In genomic region chr10:112230325-112230988, GRCh38 we compare ENCODE assay signal across 24 cellular contexts. TPM values are rescaled to one million over a fixed set of nuclear protein-coding genes. Genes with fewer than 3 reads are reported as not detected.
DNase-seq lines count a peak whose midpoint lies in the region; ATAC-seq, FAIRE-seq and TF ChIP-seq lines count a peak whose summit lies in the region.
"Had no signal": no experiment of that assay in that cellular context is flagged by ENCODE, and none has a peak within 500 bp of the region (broad histone marks: within the 10 kb centered on the region; RNA-seq: fewer than 3 reads in every experiment).

No MANE protein-coding gene starts in this region.

- FAIRE-seq in urothelium cell line (lab: Jason Lieb, UNC) = no peak
- FAIRE-seq: colon had no signal

- DNase-seq in activated CD8-positive, alpha-beta T cell treated with anti-CD3 and anti-CD28 coated beads for 36 hours = no peak
- no peak for DNase-seq in activated CD8-positive, alpha-beta T cell treated with anti-CD3 and anti-CD28 coated beads, Interleukin-2, amount 10 ng/mL, durations not matched to agents 7 days and 5 days
- DNase-seq in RWPE2 (ENCODE audit: low spot score) (no peak), fibroblast of the aortic adventitia (ENCODE audit: low read depth) (peak; percentile 40), urothelium cell line (ENCODE audit: low spot score) (peak; percentile 27), foreskin keratinocyte (no peak)
- no peak for DNase-seq in activated naive CD4-positive, alpha-beta T cell treated with anti-CD3 and anti-CD28 coated beads, Interleukin-2, amount 50 U/mL, for 16 hours
- DNase-seq in activated CD4-positive, alpha-beta T cell treated with anti-CD3 and anti-CD28 coated beads, Interleukin-2, amount 50 U/mL, for 1 hour = no peak
- DNase-seq: activated CD4-positive, CD25-positive, alpha-beta regulatory T cell treated with anti-CD3 and anti-CD28 coated beads, Interleukin-2, amount 50 U/mL, for 72 hours; activated gamma-delta T cell; anterior cingulate cortex; CD4-positive, CD25-positive, alpha-beta regulatory T cell; DMS79 treated with DMSO at 0.1 percent for 48 hours; lower lobe of right lung; naive thymus-derived CD8-positive, alpha-beta T cell; NCI-H2081; NCI-H524; stimulated activated CD4-positive, alpha-beta T cell treated with anti-CD3 and anti-CD28 coated beads, Interleukin-12 subunit alpha, Interleukin-12 subunit beta, amount 100 ng/mL, for 4 hours; T-helper 9 cell; transverse colon had no signal

- H3K4me3 Mint-ChIP-seq in activated CD8-positive, alpha-beta T cell treated with anti-CD3 and anti-CD28 coated beads for 36 hours = no peak overlapping the region
- no peak overlapping the region for H3K4me3 Mint-ChIP-seq in activated CD8-positive, alpha-beta T cell treated with anti-CD3 and anti-CD28 coated beads, Interleukin-2, amount 10 ng/mL, durations not matched to agents 7 days and 5 days
- H3K4me3 Mint-ChIP-seq: CD4-positive, CD25-positive, alpha-beta regulatory T cell; naive thymus-derived CD8-positive, alpha-beta T cell had no signal

- H3K4me1 Mint-ChIP-seq in activated CD8-positive, alpha-beta T cell treated with anti-CD3 and anti-CD28 coated beads for 36 hours (ENCODE audit: low read depth) = no peaks in the 10 kb centered on the region
- peaks cover 6% of the 10 kb centered on the region for H3K4me1 Mint-ChIP-seq in activated CD8-positive, alpha-beta T cell treated with anti-CD3 and anti-CD28 coated beads, Interleukin-2, amount 10 ng/mL, durations not matched to agents 7 days and 5 days (ENCODE audit: low read depth)
- H3K4me1 Mint-ChIP-seq: CD4-positive, CD25-positive, alpha-beta regulatory T cell; naive thymus-derived CD8-positive, alpha-beta T cell had no signal

- intact Hi-C loops in activated CD8-positive, alpha-beta T cell treated with anti-CD3 and anti-CD28 coated beads for 36 hours (cut with micrococcal nuclease) = no loop called here

- H3K36me3 Mint-ChIP-seq in activated CD8-positive, alpha-beta T cell treated with anti-CD3 and anti-CD28 coated beads for 36 hours (ENCODE audit: low read depth) = no peaks in the 10 kb centered on the region
- H3K36me3 Mint-ChIP-seq in activated CD8-positive, alpha-beta T cell treated with anti-CD3 and anti-CD28 coated beads, Interleukin-2, amount 10 ng/mL, durations not matched to agents 7 days and 5 days (ENCODE audit: low read depth) = no peaks in the 10 kb centered on the region
- H3K36me3 Mint-ChIP-seq: CD4-positive, CD25-positive, alpha-beta regulatory T cell had no signal

- POLR2A ChIA-PET in activated CD8-positive, alpha-beta T cell treated with anti-CD3 and anti-CD28 coated beads for 36 hours (lab: Charles Lee) = no interaction called here
- POLR2A ChIA-PET in activated CD8-positive, alpha-beta T cell treated with anti-CD3 and anti-CD28 coated beads, Interleukin-2, amount 10 ng/mL, durations not matched to agents 7 days and 5 days (lab: Charles Lee) = no interaction called here

- ATAC-seq in activated CD8-positive, alpha-beta T cell treated with anti-CD3 and anti-CD28 coated beads for 36 hours = no peak
- no peak for ATAC-seq in activated CD8-positive, alpha-beta T cell treated with anti-CD3 and anti-CD28 coated beads, Interleukin-2, amount 10 ng/mL, durations not matched to agents 7 days and 5 days
- no peak for ATAC-seq in RWPE2 (ENCODE audit: low read depth)
- no peak for ATAC-seq in foreskin keratinocyte
- ATAC-seq: lower lobe of right lung; naive thymus-derived CD8-positive, alpha-beta T cell had no signal

- peak; percentile 23 for TF ChIP-seq CTCF in activated CD8-positive, alpha-beta T cell treated with anti-CD3 and anti-CD28 coated beads for 36 hours (IDR thresholded peaks at IDR 0.05)
- TF ChIP-seq CTCF in RWPE2 (IDR thresholded peaks at IDR 0.05; ENCODE audit: poor library complexity, severe bottlenecking) (no peak), fibroblast of the aortic adventitia (IDR thresholded peaks at IDR 0.05; ENCODE audit: insufficient read depth, low read length) (no peak), foreskin keratinocyte (conservative IDR thresholded peaks at IDR 0.05) (no peak)

- H3K4me3 ChIP-seq in RWPE2 (ENCODE audit: severe bottlenecking) = no peak overlapping the region
- no peak overlapping the region for H3K4me3 ChIP-seq in fibroblast of the aortic adventitia (ENCODE audit: low read depth, low read length)
- H3K4me3 ChIP-seq: lower lobe of right lung, prostate gland, SJSA1, transverse colon had no signal

- H3K9me3 Mint-ChIP-seq in activated CD8-positive, alpha-beta T cell treated with anti-CD3 and anti-CD28 coated beads for 36 hours = no peaks in the 10 kb centered on the region
- H3K9me3 Mint-ChIP-seq in activated CD8-positive, alpha-beta T cell treated with anti-CD3 and anti-CD28 coated beads, Interleukin-2, amount 10 ng/mL, durations not matched to agents 7 days and 5 days (ENCODE audit: insufficient read depth) = no peaks in the 10 kb centered on the region

- no peaks in the 10 kb centered on the region for H3K36me3 ChIP-seq in RWPE2 (ENCODE audit: low read depth)
- H3K36me3 ChIP-seq: lower lobe of right lung, prostate gland, SJSA1, transverse colon had no signal

- peaks cover 19% of the 10 kb centered on the region for H3K4me1 ChIP-seq in RWPE2 (ENCODE audit: insufficient read depth, poor library complexity, severe bottlenecking)
- no peaks in the 10 kb centered on the region for H3K4me1 ChIP-seq in foreskin keratinocyte
- H3K4me1 ChIP-seq: prostate gland, transverse colon had no signal

- H3K27me3 Mint-ChIP-seq in activated CD8-positive, alpha-beta T cell treated with anti-CD3 and anti-CD28 coated beads for 36 hours = peaks cover 17% of the 10 kb centered on the region
- peaks cover 16% of the 10 kb centered on the region for H3K27me3 Mint-ChIP-seq in activated CD8-positive, alpha-beta T cell treated with anti-CD3 and anti-CD28 coated beads, Interleukin-2, amount 10 ng/mL, durations not matched to agents 7 days and 5 days (ENCODE audit: low read depth)

- H3K9me3 ChIP-seq in RWPE2 (ENCODE audit: severe bottlenecking) = no peaks in the 10 kb centered on the region
- H3K9me3 ChIP-seq: lower lobe of right lung, prostate gland, SJSA1, transverse colon had no signal

- no peak overlapping the region for H3K27ac Mint-ChIP-seq in activated CD8-positive, alpha-beta T cell treated with anti-CD3 and anti-CD28 coated beads for 36 hours
- no peak overlapping the region for H3K27ac Mint-ChIP-seq in activated CD8-positive, alpha-beta T cell treated with anti-CD3 and anti-CD28 coated beads, Interleukin-2, amount 10 ng/mL, durations not matched to agents 7 days and 5 days
- H3K27ac Mint-ChIP-seq: CD4-positive, CD25-positive, alpha-beta regulatory T cell; naive thymus-derived CD8-positive, alpha-beta T cell had no signal

- H3K27me3 ChIP-seq in RWPE2 (ENCODE audit: insufficient read depth, poor library complexity, severe bottlenecking) (no peaks in the 10 kb centered on the region), foreskin keratinocyte (no peaks in the 10 kb centered on the region)
- H3K27me3 ChIP-seq: SJSA1, transverse colon had no signal

- CTCF ChIA-PET in activated CD8-positive, alpha-beta T cell treated with anti-CD3 and anti-CD28 coated beads for 36 hours (lab: Charles Lee) = no interaction called here
- CTCF ChIA-PET in activated CD8-positive, alpha-beta T cell treated with anti-CD3 and anti-CD28 coated beads, Interleukin-2, amount 10 ng/mL, durations not matched to agents 7 days and 5 days (lab: Charles Lee) = no interaction called here

- H3K27ac ChIP-seq in RWPE2 (ENCODE audit: poor library complexity, severe bottlenecking) = peak overlapping the region; percentile 59
- H3K27ac ChIP-seq in foreskin keratinocyte = no peak overlapping the region
- H3K27ac ChIP-seq: lower lobe of right lung, prostate gland, SJSA1, transverse colon had no signal

RNA-seq across cellular contexts. Expression of gene GPAM, which starts 46.9 kb away (rescaled TPM):
- total RNA-seq in activated CD8-positive, alpha-beta T cell treated with anti-CD3 and anti-CD28 coated beads for 36 hours = 1 to 10 TPM; 7.4 to 8.6 TPM
- total RNA-seq in activated CD8-positive, alpha-beta T cell treated with anti-CD3 and anti-CD28 coated beads, Interleukin-2, amount 10 ng/mL, durations not matched to agents 7 days and 5 days = 1 to 10 TPM; 6.1 to 7.1 TPM
- total RNA-seq in fibroblast of the aortic adventitia (ENCODE audit: low replicate concordance) = 8.6 and 10.9 TPM in 2 replicates
- 6.7 and 7.4 TPM in 2 replicates for total RNA-seq in foreskin keratinocyte
- polyA plus RNA-seq in foreskin keratinocyte = 1.4 and 1.7 TPM in 2 replicates

RNA-seq across cellular contexts. Expression of gene TECTB, which starts 52.7 kb away (rescaled TPM):
- total RNA-seq in activated CD8-positive, alpha-beta T cell treated with anti-CD3 and anti-CD28 coated beads for 36 hours = not detected
- not detected for total RNA-seq in activated CD8-positive, alpha-beta T cell treated with anti-CD3 and anti-CD28 coated beads, Interleukin-2, amount 10 ng/mL, durations not matched to agents 7 days and 5 days
- total RNA-seq in fibroblast of the aortic adventitia (ENCODE audit: low replicate concordance) (not detected in 2 replicates), foreskin keratinocyte (not detected in 2 replicates)
- polyA plus RNA-seq in foreskin keratinocyte = not detected in 2 replicates
- total RNA-seq: A172; CD4-positive, CD25-positive, alpha-beta regulatory T cell; lower lobe of right lung; naive thymus-derived CD8-positive, alpha-beta T cell; prostate gland; SJSA1; transverse colon had no signal
- polyA plus RNA-seq: CD4-positive, CD25-positive, alpha-beta regulatory T cell; naive thymus-derived CD8-positive, alpha-beta T cell had no signal

Comparison
In these comparisons a context has a peak if more than half of its experiments do, and no peak if none do; other contexts are left out.
1. DNase-seq: peak in fibroblast of the aortic adventitia (single experiment) and urothelium cell line (single experiment); none in activated CD8-positive, alpha-beta T cell treated with anti-CD3 and anti-CD28 coated beads for 36 hours (single experiment), activated CD8-positive, alpha-beta T cell treated with anti-CD3 and anti-CD28 coated beads, Interleukin-2, amount 10 ng/mL, durations not matched to agents 7 days and 5 days (single experiment), RWPE2 (single experiment), activated naive CD4-positive, alpha-beta T cell treated with anti-CD3 and anti-CD28 coated beads, Interleukin-2, amount 50 U/mL, for 16 hours (single experiment), foreskin keratinocyte (0 of 2) and activated CD4-positive, alpha-beta T cell treated with anti-CD3 and anti-CD28 coated beads, Interleukin-2, amount 50 U/mL, for 1 hour (single experiment).